In the genomic region with DNA sequence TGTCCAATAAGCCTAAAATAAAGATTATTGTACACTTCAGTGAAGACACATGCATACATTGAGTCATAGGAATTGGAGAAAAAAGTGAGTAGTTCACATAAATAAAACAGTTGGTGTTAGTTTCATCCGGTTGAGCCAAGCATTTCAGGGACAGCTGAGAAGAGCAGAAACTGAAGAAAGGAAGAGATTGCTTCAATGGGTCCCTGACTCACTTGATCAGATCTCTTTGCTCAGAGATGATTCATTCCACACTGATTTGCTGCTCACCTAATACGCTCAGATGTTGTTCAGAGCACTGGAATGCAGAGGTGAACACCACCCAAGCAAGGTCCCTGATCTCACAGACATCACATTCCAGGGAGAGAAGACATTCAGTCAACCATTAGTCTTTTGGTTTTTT, we compare ENCODE assay signal across 14 cellular contexts.
DNase-seq lines count a peak whose midpoint lies in the region; ATAC-seq, FAIRE-seq and TF ChIP-seq lines count a peak whose summit lies in the region.
"Had no signal": no experiment of that assay in that cellular context is flagged by ENCODE, and none has a peak within 500 bp of the region (broad histone marks: within the 10 kb centered on the region; RNA-seq: fewer than 3 reads in every experiment).

No MANE protein-coding gene starts in this region.

- ATAC-seq in GM21825 (IDR thresholded peaks at IDR 0.05; ENCODE audit: unreplicated experiment) = no peak
- no peak for ATAC-seq in mucosa of descending colon
- ATAC-seq: left lobe of liver had no signal

- H3K4me3 Mint-ChIP-seq in astrocyte (ENCODE audit: unreplicated experiment) (no peak overlapping the region), CD14-positive monocyte (no peak overlapping the region)
- H3K4me3 Mint-ChIP-seq: stimulated activated naive CD8-positive, alpha-beta T cell treated with anti-CD3 and anti-CD28 coated beads, Interleukin-15, Interleukin-2, amounts not matched to agents 100 ng/mL and 50 ng/mL, for 24 hours; T-helper 2 cell treated with Interferon-gamma antibody and Interleukin-4, amounts not matched to agents 5 μg/mL and 100 μg/mL, for 36 hours had no signal

- H2AFZ ChIP-seq in astrocyte (ENCODE audit: low read depth, low read length) (no peak overlapping the region), keratinocyte (ENCODE audit: control insufficient read depth, low read length) (peak overlapping the region; percentile 67)

- H3K27ac ChIP-seq in astrocyte (ENCODE audit: low read depth, low read length) = peak overlapping the region; percentile 97
- peak overlapping the region; percentile 91 for H3K27ac ChIP-seq in keratinocyte (ENCODE audit: control insufficient read depth, insufficient read depth, low read length)
- H3K27ac ChIP-seq: C4-2B, spleen had no signal

- H3K4me2 ChIP-seq in astrocyte (ENCODE audit: low read length) (peak overlapping the region; percentile 51), keratinocyte (ENCODE audit: control insufficient read depth, extremely low read depth, insufficient read depth, low read depth, low read length) (peak overlapping the region; percentile 67)

- H3K9ac ChIP-seq in astrocyte (ENCODE audit: low read length) (peak overlapping the region; percentile 75), keratinocyte (ENCODE audit: control insufficient read depth, extremely low read depth, insufficient read depth, low read length) (peak overlapping the region; percentile 34)

- FAIRE-seq in astrocyte (lab: Jason Lieb, UNC) (peak; percentile 100), keratinocyte (lab: Jason Lieb, UNC) (peak; percentile 100)

- DNase-seq in A172 (ENCODE audit: low spot score) (peak; percentile 100), HPDE6-E6E7 (ENCODE audit: extremely low spot score) (peak; percentile 62), astrocyte (ENCODE audit: low read depth) (peak; percentile 100), keratinocyte (ENCODE audit: low read depth, low spot score) (peak; percentile 85), mucosa of descending colon (no peak), CD14-positive monocyte (ENCODE audit: low spot score) (no peak)
- no peak for DNase-seq in stimulated activated CD4-positive, alpha-beta T cell treated with anti-CD3 and anti-CD28 coated beads, Interleukin-4, amount 100 ng/mL, for 1 hour
- DNase-seq: NCI-H524, spleen had no signal

- H3K36me3 Mint-ChIP-seq in astrocyte (ENCODE audit: low read depth, unreplicated experiment) = no peaks in the 10 kb centered on the region
- peaks cover 2 to 3% of the 10 kb centered on the region in 2 donors for H3K36me3 Mint-ChIP-seq in CD14-positive monocyte

- no peaks in the 10 kb centered on the region for H3K36me3 ChIP-seq in astrocyte (ENCODE audit: insufficient read depth, low read length)
- H3K36me3 ChIP-seq in keratinocyte (ENCODE audit: control insufficient read depth in 2 of 2, extremely low read depth in 1 of 2, insufficient read depth in 2 of 2, low read length in 2 of 2) = no peaks in the 10 kb centered on the region
- no peaks in the 10 kb centered on the region for H3K36me3 ChIP-seq in mucosa of descending colon (ENCODE audit: low read depth)
- H3K36me3 ChIP-seq: spleen had no signal

- H3K9me1 ChIP-seq in keratinocyte (ENCODE audit: control insufficient read depth, extremely low read depth, insufficient read depth, low read length) = no peaks in the 10 kb centered on the region

- H3K27me3 Mint-ChIP-seq in astrocyte (ENCODE audit: low read depth, unreplicated experiment) (no peaks in the 10 kb centered on the region), CD14-positive monocyte (ENCODE audit: low read depth in 3 of 3) (peaks cover 0 to 3% (median 3%) of the 10 kb centered on the region in 3 donors)
- H3K27me3 Mint-ChIP-seq: stimulated activated naive CD8-positive, alpha-beta T cell treated with anti-CD3 and anti-CD28 coated beads, Interleukin-15, Interleukin-2, amounts not matched to agents 100 ng/mL and 50 ng/mL, for 24 hours had no signal

- H3K9me3 Mint-ChIP-seq in astrocyte (ENCODE audit: unreplicated experiment) = peaks cover 2% of the 10 kb centered on the region
- peaks cover 0 to 2% (median 0%) of the 10 kb centered on the region in 7 donors for H3K9me3 Mint-ChIP-seq in CD14-positive monocyte
- H3K9me3 Mint-ChIP-seq: stimulated activated naive CD8-positive, alpha-beta T cell treated with anti-CD3 and anti-CD28 coated beads, Interleukin-15, Interleukin-2, amounts not matched to agents 100 ng/mL and 50 ng/mL, for 24 hours; T-helper 2 cell treated with Interferon-gamma antibody and Interleukin-4, amounts not matched to agents 5 μg/mL and 100 μg/mL, for 36 hours had no signal

- intact Hi-C loops in mucosa of descending colon (cut with DNase I, micrococcal nuclease) = no loop called here
- intact Hi-C loops in CD14-positive monocyte (cut with micrococcal nuclease) = no loop called here

- peak overlapping the region; percentile 96 for H3K27ac Mint-ChIP-seq in astrocyte (ENCODE audit: unreplicated experiment)
- H3K27ac Mint-ChIP-seq in CD14-positive monocyte = no peak overlapping the region
- H3K27ac Mint-ChIP-seq: stimulated activated naive CD8-positive, alpha-beta T cell treated with anti-CD3 and anti-CD28 coated beads, Interleukin-15, Interleukin-2, amounts not matched to agents 100 ng/mL and 50 ng/mL, for 24 hours; T-helper 2 cell treated with Interferon-gamma antibody and Interleukin-4, amounts not matched to agents 5 μg/mL and 100 μg/mL, for 36 hours had no signal

- H3K79me2 ChIP-seq in astrocyte (ENCODE audit: insufficient read depth, low read length) (no peaks in the 10 kb centered on the region), keratinocyte (ENCODE audit: control insufficient read depth, insufficient read depth, low read length) (no peaks in the 10 kb centered on the region)

- peaks cover 21% of the 10 kb centered on the region for H3K4me1 ChIP-seq in astrocyte (ENCODE audit: insufficient read depth, low read length)
- H3K4me1 ChIP-seq in keratinocyte (ENCODE audit: control insufficient read depth, extremely low read depth, insufficient read depth, low read length) = peaks cover 29% of the 10 kb centered on the region
- no peaks in the 10 kb centered on the region for H3K4me1 ChIP-seq in mucosa of descending colon (ENCODE audit: low read depth)
- H3K4me1 ChIP-seq: spleen had no signal

- H4K20me1 ChIP-seq in astrocyte (ENCODE audit: insufficient read depth, low read length) (no peaks in the 10 kb centered on the region), keratinocyte (ENCODE audit: control insufficient read depth, extremely low read depth, insufficient read depth, low read length) (no peaks in the 10 kb centered on the region)

- H3K4me3 ChIP-seq in astrocyte (ENCODE audit: insufficient read depth, low read depth, low read length) (no peak overlapping the region), keratinocyte (ENCODE audit: control insufficient read depth in 2 of 3, extremely low read depth in 1 of 3, insufficient read depth in 2 of 3, low read depth in 1 of 3, low read length in 3 of 3) (no peak overlapping the region), mucosa of descending colon (no peak overlapping the region)
- H3K4me3 ChIP-seq: spleen had no signal

- H3K4me1 Mint-ChIP-seq in astrocyte (ENCODE audit: low read depth, unreplicated experiment) (peaks cover 36% of the 10 kb centered on the region), CD14-positive monocyte (peaks cover 4% of the 10 kb centered on the region)

- no peaks in the 10 kb centered on the region for H3K27me3 ChIP-seq in astrocyte (ENCODE audit: insufficient read depth, low read length)
- no peaks in the 10 kb centered on the region for H3K27me3 ChIP-seq in keratinocyte (ENCODE audit: control insufficient read depth, extremely low read depth, insufficient read depth, low read length)
- H3K27me3 ChIP-seq: spleen had no signal

- dilution Hi-C loops in keratinocyte (cut with MboI; ENCODE audit: extremely low pct_ligation_motif_present, low sequenced_read_pairs) = no loop called here

- TF ChIP-seq CTCF in astrocyte (IDR thresholded peaks at IDR 0.05; ENCODE audit: insufficient read depth, low read depth, low read length) (no peak), keratinocyte (optimal IDR thresholded peaks at IDR 0.05 in 1 of 3, IDR thresholded peaks at IDR 0.05 in 1 of 3, conservative IDR thresholded peaks at IDR 0.05 in 1 of 3; ENCODE audit: extremely low read depth in 1 of 3, insufficient read depth in 2 of 3, low read length in 3 of 3) (no peak), mucosa of descending colon (IDR thresholded peaks at IDR 0.05) (no peak), CD14-positive monocyte (IDR thresholded peaks at IDR 0.05) (no peak)

- H3K9me3 ChIP-seq in astrocyte (ENCODE audit: insufficient read depth, low read depth, low read length) (no peaks in the 10 kb centered on the region), keratinocyte (ENCODE audit: control insufficient read depth, low read depth, low read length) (no peaks in the 10 kb centered on the region), mucosa of descending colon (no peaks in the 10 kb centered on the region)
- H3K9me3 ChIP-seq: spleen had no signal

Comparison
In these comparisons a context has a peak if more than half of its experiments do, and no peak if none do; other contexts are left out.
1. DNase-seq: peak in A172 (single experiment), HPDE6-E6E7 (single experiment), astrocyte (single experiment) and keratinocyte (single experiment); none in mucosa of descending colon (0 of 3), stimulated activated CD4-positive, alpha-beta T cell treated with anti-CD3 and anti-CD28 coated beads, Interleukin-4, amount 100 ng/mL, for 1 hour (single experiment) and CD14-positive monocyte (single experiment).